In genomic region chr9:3054017-3054586, GRCh38 we compare ENCODE assay signal across 37 cellular contexts.
"Had no signal": no experiment of that assay in that cellular context is flagged by ENCODE, and none has a peak within 500 bp of the region (broad histone marks: within the 10 kb centered on the region; RNA-seq: fewer than 3 reads in every experiment).

No MANE protein-coding gene starts in this region.

- H3K4me3 ChIP-seq: adrenal gland, body of pancreas, breast epithelium had no signal

- H3K27me3 Mint-ChIP-seq: activated B cell treated with CpG ODN at 0.5 μM for 24 hours; activated CD4-positive, alpha-beta memory T cell treated with anti-CD3 and anti-CD28 coated beads for 36 hours; activated CD4-positive, alpha-beta T cell treated with anti-CD3 and anti-CD28 coated beads, Interleukin-2, amount 10 ng/mL, durations not matched to agents 24 days and 14 days; activated CD8-positive, alpha-beta T cell treated with anti-CD3 and anti-CD28 coated beads for 36 hours; activated T-helper 17 cell treated with anti-CD3 and anti-CD28 coated beads, Interleukin-2, amount 50 U/mL, for 72 hours had no signal

- ATAC-seq: activated CD8-positive, alpha-beta T cell treated with anti-CD3 and anti-CD28 coated beads for 36 hours; activated naive CD4-positive, alpha-beta T cell treated with anti-CD3 and anti-CD28 coated beads, Interleukin-2, amount 50 U/mL, for 72 hours; activated T-cell treated with anti-CD3 and anti-CD28 coated beads, Interleukin-2, amount 50 U/mL, for 4 hours; activated T-cell treated with anti-CD3 and anti-CD28 coated beads, Interleukin-2, amount 50 U/mL, for 72 hours; activated T-helper 17 cell treated with anti-CD3 and anti-CD28 coated beads, Interleukin-2, amount 50 U/mL, for 72 hours; body of pancreas had no signal

- H3K4me3 Mint-ChIP-seq: activated B cell treated with CpG ODN at 0.5 μM for 24 hours; activated CD4-positive, alpha-beta memory T cell treated with anti-CD3 and anti-CD28 coated beads for 36 hours; activated CD4-positive, alpha-beta T cell treated with anti-CD3 and anti-CD28 coated beads, Interleukin-2, amount 10 ng/mL, durations not matched to agents 24 days and 14 days; activated CD8-positive, alpha-beta T cell treated with anti-CD3 and anti-CD28 coated beads for 36 hours; activated naive CD4-positive, alpha-beta T cell treated with anti-CD3 and anti-CD28 coated beads for 36 hours; activated naive CD8-positive, alpha-beta T cell treated with anti-CD3 and anti-CD28 coated beads for 36 hours; activated T-cell treated with anti-CD3 and anti-CD28 coated beads, Interleukin-2, amount 50 U/mL, for 4 hours; activated T-cell treated with anti-CD3 and anti-CD28 coated beads, Interleukin-2, amount 50 U/mL, for 72 hours; activated T-helper 1 cell treated with anti-CD3 and anti-CD28 coated beads, Interleukin-12 subunit alpha, Interleukin-12 subunit beta, Interleukin-2, Interleukin-4 antibody, amounts not matched to agents 30 ng/mL and 10 ng/mL and 1 ng/mL, durations not matched to agents 14 hours and 24 hours and 36 hours; activated T-helper 17 cell treated with anti-CD3 and anti-CD28 coated beads, Interleukin-2, amount 50 U/mL, for 72 hours; T-helper 1 cell treated with Interleukin-12 subunit alpha and Interleukin-12 subunit beta and Interleukin-4 antibody, amounts not matched to agents 30 μg/mL and 1 μg/mL, for 36 hours; T-helper 2 cell treated with Interferon-gamma antibody and Interleukin-4, amounts not matched to agents 5 μg/mL and 100 μg/mL, for 36 hours had no signal

- H3K4me1 Mint-ChIP-seq: activated B cell treated with CpG ODN at 0.5 μM for 24 hours; activated CD4-positive, alpha-beta T cell treated with anti-CD3 and anti-CD28 coated beads, Interleukin-2, amount 10 ng/mL, durations not matched to agents 24 days and 14 days; activated naive CD8-positive, alpha-beta T cell treated with anti-CD3 and anti-CD28 coated beads for 36 hours; activated T-helper 17 cell treated with anti-CD3 and anti-CD28 coated beads, Interleukin-2, amount 50 U/mL, for 72 hours had no signal

- H3K36me3 ChIP-seq: adrenal gland, brain microvascular endothelial cell, breast epithelium had no signal

- H3K9me3 ChIP-seq: adrenal gland, body of pancreas, breast epithelium had no signal

- H3K27ac Mint-ChIP-seq: activated B cell treated with CpG ODN at 0.5 μM for 24 hours; activated CD4-positive, alpha-beta memory T cell treated with anti-CD3 and anti-CD28 coated beads for 36 hours; activated CD4-positive, alpha-beta T cell treated with anti-CD3 and anti-CD28 coated beads, Interleukin-2, amount 10 ng/mL, durations not matched to agents 24 days and 14 days; activated CD8-positive, alpha-beta T cell treated with anti-CD3 and anti-CD28 coated beads for 36 hours; activated naive CD4-positive, alpha-beta T cell treated with anti-CD3 and anti-CD28 coated beads for 36 hours; activated naive CD4-positive, alpha-beta T cell treated with anti-CD3 and anti-CD28 coated beads, Interleukin-2, amount 50 U/mL, for 72 hours; activated naive CD8-positive, alpha-beta T cell treated with anti-CD3 and anti-CD28 coated beads for 36 hours; activated T-cell treated with anti-CD3 and anti-CD28 coated beads, Interleukin-2, amount 50 U/mL, for 72 hours; activated T-helper 1 cell treated with anti-CD3 and anti-CD28 coated beads, Interleukin-12 subunit alpha, Interleukin-12 subunit beta, Interleukin-2, Interleukin-4 antibody, amounts not matched to agents 30 ng/mL and 10 ng/mL and 1 ng/mL, durations not matched to agents 14 hours and 24 hours and 36 hours; activated T-helper 17 cell treated with anti-CD3 and anti-CD28 coated beads, Interleukin-2, amount 50 U/mL, for 72 hours; T-helper 1 cell treated with Interleukin-12 subunit alpha and Interleukin-12 subunit beta and Interleukin-4 antibody, amounts not matched to agents 30 μg/mL and 1 μg/mL, for 36 hours; T-helper 2 cell treated with Interferon-gamma antibody and Interleukin-4, amounts not matched to agents 5 μg/mL and 100 μg/mL, for 36 hours had no signal

- DNase-seq: activated B cell treated with CpG ODN at 0.5 μM for 24 hours; activated CD4-positive, alpha-beta memory T cell treated with anti-CD3 and anti-CD28 coated beads for 36 hours; activated CD4-positive, alpha-beta T cell treated with anti-CD3 and anti-CD28 coated beads for 4 hours; activated CD4-positive, alpha-beta T cell treated with anti-CD3 and anti-CD28 coated beads, Interleukin-2, amount 10 ng/mL, durations not matched to agents 24 days and 14 days; activated CD4-positive, alpha-beta T cell treated with anti-CD3 and anti-CD28 coated beads, Interleukin-2, amount 50 U/mL, for 1 hour; activated CD4-positive, alpha-beta T cell treated with anti-CD3 and anti-CD28 coated beads, Interleukin-2, amount 50 U/mL, for 4 hours; activated CD4-positive, CD25-positive, alpha-beta regulatory T cell treated with anti-CD3 and anti-CD28 coated beads, Interleukin-2, amount 50 U/mL, for 72 hours; activated CD8-positive, alpha-beta memory T cell treated with anti-CD3 and anti-CD28 coated beads, Interleukin-2, amount 50 U/mL, for 4 hours; activated CD8-positive, alpha-beta T cell treated with anti-CD3 and anti-CD28 coated beads for 36 hours; activated effector memory CD4-positive, alpha-beta T cell treated with anti-CD3 and anti-CD28 coated beads, Interleukin-2, amount 50 U/mL, for 16 hours; activated gamma-delta T cell treated with Interleukin-2 at 50 U/mL for 16 hours; activated naive CD4-positive, alpha-beta T cell; activated naive CD4-positive, alpha-beta T cell treated with anti-CD3 and anti-CD28 coated beads for 36 hours; activated naive CD4-positive, alpha-beta T cell treated with anti-CD3 and anti-CD28 coated beads, Interleukin-2, amount 50 U/mL, for 16 hours; activated naive CD8-positive, alpha-beta T cell treated with anti-CD3 and anti-CD28 coated beads for 36 hours; activated T-cell treated with anti-CD3 and anti-CD28 coated beads for 4 hours; activated T-cell treated with anti-CD3 and anti-CD28 coated beads, Interleukin-2, amount 50 U/mL, for 1 hour; activated T-cell treated with anti-CD3 and anti-CD28 coated beads, Interleukin-2, amount 50 U/mL, for 4 hours; activated T-cell treated with anti-CD3 and anti-CD28 coated beads, Interleukin-2, amount 50 U/mL, for 72 hours; adrenal gland; amniotic stem cell; aorta; body of pancreas; brain microvascular endothelial cell; central memory CD4-positive, alpha-beta T cell; T-helper 1 cell; T-helper 2 cell; T-helper 9 cell had no signal

- H3K27ac ChIP-seq: adrenal gland, body of pancreas, brain microvascular endothelial cell, breast epithelium, VCaP had no signal

- H3K27me3 ChIP-seq: adrenal gland, body of pancreas, brain microvascular endothelial cell, breast epithelium had no signal

- H3K4me1 ChIP-seq: adrenal gland, body of pancreas, breast epithelium had no signal

- H3K36me3 Mint-ChIP-seq: activated CD4-positive, alpha-beta memory T cell treated with anti-CD3 and anti-CD28 coated beads for 36 hours; activated naive CD4-positive, alpha-beta T cell treated with anti-CD3 and anti-CD28 coated beads, Interleukin-2, amount 50 U/mL, for 72 hours; activated naive CD8-positive, alpha-beta T cell treated with anti-CD3 and anti-CD28 coated beads for 36 hours had no signal

- H3K9me3 Mint-ChIP-seq: activated B cell treated with CpG ODN at 0.5 μM for 24 hours; activated CD4-positive, alpha-beta memory T cell treated with anti-CD3 and anti-CD28 coated beads for 36 hours; activated CD4-positive, alpha-beta T cell treated with anti-CD3 and anti-CD28 coated beads, Interleukin-2, amount 10 ng/mL, durations not matched to agents 24 days and 14 days; activated naive CD4-positive, alpha-beta T cell treated with anti-CD3 and anti-CD28 coated beads for 36 hours; activated naive CD4-positive, alpha-beta T cell treated with anti-CD3 and anti-CD28 coated beads, Interleukin-2, amount 50 U/mL, for 72 hours; activated naive CD8-positive, alpha-beta T cell treated with anti-CD3 and anti-CD28 coated beads for 36 hours; activated T-cell treated with anti-CD3 and anti-CD28 coated beads, Interleukin-2, amount 50 U/mL, for 4 hours; activated T-cell treated with anti-CD3 and anti-CD28 coated beads, Interleukin-2, amount 50 U/mL, for 72 hours; activated T-helper 1 cell treated with anti-CD3 and anti-CD28 coated beads, Interleukin-12 subunit alpha, Interleukin-12 subunit beta, Interleukin-2, Interleukin-4 antibody, amounts not matched to agents 30 ng/mL and 10 ng/mL and 1 ng/mL, durations not matched to agents 14 hours and 24 hours and 36 hours; activated T-helper 17 cell treated with anti-CD3 and anti-CD28 coated beads, Interleukin-2, amount 50 U/mL, for 72 hours; T-helper 1 cell treated with Interleukin-12 subunit alpha and Interleukin-12 subunit beta and Interleukin-4 antibody, amounts not matched to agents 30 μg/mL and 1 μg/mL, for 36 hours; T-helper 2 cell treated with Interferon-gamma antibody and Interleukin-4, amounts not matched to agents 5 μg/mL and 100 μg/mL, for 36 hours had no signal

- FAIRE-seq: astrocyte, TTC549 had no signal
